In the genomic region with DNA sequence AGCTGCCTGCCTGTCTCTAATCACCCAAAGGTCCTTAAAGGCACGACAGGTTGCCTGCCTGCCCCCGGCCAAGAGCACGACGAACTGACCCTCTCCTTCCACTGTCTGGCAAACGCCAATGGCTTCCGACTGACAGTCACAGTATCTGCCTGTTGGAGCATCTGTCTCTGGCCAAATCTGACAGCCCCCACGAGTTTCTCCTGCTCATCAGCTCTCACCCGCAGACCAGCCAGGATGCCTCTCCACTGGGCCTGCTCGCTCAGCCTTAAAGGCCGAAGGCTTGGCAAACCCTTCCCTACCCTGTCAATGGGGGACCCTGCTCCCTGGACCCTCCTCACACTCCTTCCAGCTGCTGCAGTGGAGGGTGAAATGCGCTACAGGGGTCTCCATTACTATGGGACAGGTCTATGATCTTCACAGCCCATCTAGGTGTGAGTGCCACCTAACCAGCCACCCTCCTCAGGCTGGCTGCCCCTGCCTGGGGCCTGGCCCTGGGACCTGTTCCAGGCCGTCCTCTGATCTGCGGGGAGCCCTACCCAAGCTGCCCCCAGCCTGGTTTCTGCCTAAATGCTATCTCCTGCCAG, we compare ENCODE assay signal across 11 cellular contexts. TPM values are rescaled to one million over a fixed set of nuclear protein-coding genes. Genes with fewer than 3 reads are reported as not detected.
A peak's percentile ranks its signal among the peaks of the same experiment; 100 is the strongest.
DNase-seq lines count a peak whose midpoint lies in the region; ATAC-seq and TF ChIP-seq lines count a peak whose summit lies in the region.
"Had no signal": no experiment of that assay in that cellular context is flagged by ENCODE, and none has a peak within 500 bp of the region (broad histone marks: within the 10 kb centered on the region; RNA-seq: fewer than 3 reads in every experiment).

No MANE protein-coding gene starts in this region.

- no peaks in the 10 kb centered on the region for H3K9me3 Mint-ChIP-seq in activated naive CD4-positive, alpha-beta T cell treated with anti-CD3 and anti-CD28 coated beads for 36 hours
- no peaks in the 10 kb centered on the region for H3K9me3 Mint-ChIP-seq in activated CD8-positive, alpha-beta T cell treated with anti-CD3 and anti-CD28 coated beads for 36 hours
- H3K9me3 Mint-ChIP-seq in type B pancreatic cell, result no peaks in the 10 kb centered on the region

- no peak overlapping the region for H3K9ac ChIP-seq in Karpas-422 (ENCODE audit: low read length)

- no peak for DNase-seq in activated naive CD4-positive, alpha-beta T cell treated with anti-CD3 and anti-CD28 coated beads for 36 hours
- DNase-seq in activated naive CD4-positive, alpha-beta T cell (lab: John Stamatoyannopoulos, UW), result no peak
- DNase-seq in activated CD8-positive, alpha-beta T cell treated with anti-CD3 and anti-CD28 coated beads for 36 hours, result no peak
- DNase-seq in left colon (no peak), type B pancreatic cell (ENCODE audit: extremely low spot score, unreplicated experiment) (no peak), NCI-H524 (lab: John Stamatoyannopoulos, UW) (no peak), Karpas-422 (no peak)
- DNase-seq: kidney, NCI-H2227 treated with DMSO at 0.1 percent for 48 hours had no signal

- CTCF ChIA-PET in activated naive CD4-positive, alpha-beta T cell treated with anti-CD3 and anti-CD28 coated beads for 36 hours (lab: Charles Lee), result no interaction called here
- CTCF ChIA-PET in activated CD8-positive, alpha-beta T cell treated with anti-CD3 and anti-CD28 coated beads for 36 hours (lab: Charles Lee), result interaction anchor here (0.8 kb wide), 1 partner anchor 106 kb away, joined by 3 read pairs; no protein-coding TSS in a partner anchor

- H3K4me1 ChIP-seq in Karpas-422 (ENCODE audit: low read length), result peaks cover 19% of the 10 kb centered on the region

- no peaks in the 10 kb centered on the region for H3K27me3 Mint-ChIP-seq in activated naive CD4-positive, alpha-beta T cell treated with anti-CD3 and anti-CD28 coated beads for 36 hours (ENCODE audit: low read depth)
- no peaks in the 10 kb centered on the region for H3K27me3 Mint-ChIP-seq in activated CD8-positive, alpha-beta T cell treated with anti-CD3 and anti-CD28 coated beads for 36 hours
- H3K27me3 Mint-ChIP-seq in type B pancreatic cell, result no peaks in the 10 kb centered on the region

- H3K9me2 ChIP-seq in Karpas-422 (replicated peaks; ENCODE audit: insufficient read depth, low read length), result no peaks in the 10 kb centered on the region

- H4K20me1 ChIP-seq in Karpas-422 (ENCODE audit: insufficient read depth, low read depth, low read length), result peaks cover 25% of the 10 kb centered on the region

- H3K27ac ChIP-seq in Karpas-422 (ENCODE audit: low read length), result no peak overlapping the region

- intact Hi-C loops in activated naive CD4-positive, alpha-beta T cell treated with anti-CD3 and anti-CD28 coated beads for 36 hours (cut with micrococcal nuclease), result no loop called here
- intact Hi-C loops in activated CD8-positive, alpha-beta T cell treated with anti-CD3 and anti-CD28 coated beads for 36 hours (cut with micrococcal nuclease), result no loop called here
- intact Hi-C loops in left colon (cut with DNase I, micrococcal nuclease), result no loop called here

- H3K4me3 Mint-ChIP-seq in activated naive CD4-positive, alpha-beta T cell treated with anti-CD3 and anti-CD28 coated beads for 36 hours, result no peak overlapping the region
- H3K4me3 Mint-ChIP-seq in activated CD8-positive, alpha-beta T cell treated with anti-CD3 and anti-CD28 coated beads for 36 hours, result no peak overlapping the region
- peak overlapping the region; percentile 65 for H3K4me3 Mint-ChIP-seq in type B pancreatic cell

- H2AFZ ChIP-seq in Karpas-422 (ENCODE audit: low read length), result no peak overlapping the region

- no peak for TF ChIP-seq CTCF in activated CD8-positive, alpha-beta T cell treated with anti-CD3 and anti-CD28 coated beads for 36 hours (IDR thresholded peaks at IDR 0.05)
- no peak for TF ChIP-seq CTCF in type B pancreatic cell (conservative IDR thresholded peaks at IDR 0.05)

- POLR2A ChIA-PET in activated CD8-positive, alpha-beta T cell treated with anti-CD3 and anti-CD28 coated beads for 36 hours (lab: Charles Lee), result interaction anchor here (0.7 to 10.8 kb wide), 11 partner anchors 8 to 280 kb away, joined by 3 to 154 read pairs (median 3); a partner anchor contains a TSS

- ATAC-seq in activated CD8-positive, alpha-beta T cell treated with anti-CD3 and anti-CD28 coated beads for 36 hours, result peak; percentile 3
- ATAC-seq in left colon (peak; percentile 3), HG03520 (IDR thresholded peaks at IDR 0.05; ENCODE audit: unreplicated experiment) (no peak)

- peaks cover 25% of the 10 kb centered on the region for H3K79me2 ChIP-seq in Karpas-422 (ENCODE audit: low read length)

- no peaks in the 10 kb centered on the region for H3K9me3 ChIP-seq in Karpas-422 (ENCODE audit: low read length)

- H3K36me3 ChIP-seq in Karpas-422 (ENCODE audit: insufficient read depth, low read length), result peaks cover 37% of the 10 kb centered on the region

- no peak overlapping the region for H3K4me3 ChIP-seq in Karpas-422 (ENCODE audit: low read length)

- H3K36me3 Mint-ChIP-seq in activated naive CD4-positive, alpha-beta T cell treated with anti-CD3 and anti-CD28 coated beads for 36 hours (ENCODE audit: low read depth), result peaks cover 41% of the 10 kb centered on the region
- peaks cover 40% of the 10 kb centered on the region for H3K36me3 Mint-ChIP-seq in activated CD8-positive, alpha-beta T cell treated with anti-CD3 and anti-CD28 coated beads for 36 hours (ENCODE audit: low read depth)
- H3K36me3 Mint-ChIP-seq in type B pancreatic cell, result peaks cover 13% of the 10 kb centered on the region

- no peaks in the 10 kb centered on the region for H3K27me3 ChIP-seq in Karpas-422 (ENCODE audit: low read length)

- H3K4me1 Mint-ChIP-seq in activated naive CD4-positive, alpha-beta T cell treated with anti-CD3 and anti-CD28 coated beads for 36 hours (ENCODE audit: low read depth), result peaks cover 22% of the 10 kb centered on the region
- H3K4me1 Mint-ChIP-seq in activated CD8-positive, alpha-beta T cell treated with anti-CD3 and anti-CD28 coated beads for 36 hours (ENCODE audit: low read depth), result peaks cover 13% of the 10 kb centered on the region
- peaks cover 12% of the 10 kb centered on the region for H3K4me1 Mint-ChIP-seq in type B pancreatic cell (ENCODE audit: unreplicated experiment)

- H3K4me2 ChIP-seq in Karpas-422 (ENCODE audit: low read depth, low read length, poor library complexity, severe bottlenecking), result no peak overlapping the region

- peak overlapping the region; percentile 50 for H3K27ac Mint-ChIP-seq in activated naive CD4-positive, alpha-beta T cell treated with anti-CD3 and anti-CD28 coated beads for 36 hours
- H3K27ac Mint-ChIP-seq in activated CD8-positive, alpha-beta T cell treated with anti-CD3 and anti-CD28 coated beads for 36 hours, result peak overlapping the region; percentile 3
- H3K27ac Mint-ChIP-seq in type B pancreatic cell, result peak overlapping the region; percentile 82

RNA-seq across cellular contexts. Expression of a gene that starts 0.9 kb away (rescaled TPM):
- 1 to 10 TPM; 2.0 TPM for total RNA-seq in activated naive CD4-positive, alpha-beta T cell treated with anti-CD3 and anti-CD28 coated beads for 36 hours
- 1 to 10 TPM; 3.8 to 4.7 TPM for total RNA-seq in activated CD8-positive, alpha-beta T cell treated with anti-CD3 and anti-CD28 coated beads for 36 hours
- total RNA-seq in left colon (100 to 1,000 TPM; 180 to 247 TPM), type B pancreatic cell (ENCODE audit: low replicate concordance) (6.1 and 8.1 TPM in 2 replicates)
- 1.0 and 1.2 TPM in 2 replicates for total RNA-seq in Karpas-422 (2014; rRNA removed; shearing (Covaris generic); ENCODE audit: low replicate concordance)
- total RNA-seq: cerebellum had no signal

RNA-seq across cellular contexts. Expression of a gene that starts 5.0 kb away (rescaled TPM):
- total RNA-seq in activated naive CD4-positive, alpha-beta T cell treated with anti-CD3 and anti-CD28 coated beads for 36 hours, result 1,000 to 10,000 TPM; 2,373 to 2,473 TPM
- total RNA-seq in activated CD8-positive, alpha-beta T cell treated with anti-CD3 and anti-CD28 coated beads for 36 hours, result 1,000 to 10,000 TPM; 2,304 to 2,324 TPM
- total RNA-seq in left colon (1,000 to 10,000 TPM; 1,328 to 1,333 TPM), type B pancreatic cell (ENCODE audit: low replicate concordance) (1,623 and 1,815 TPM in 2 replicates)
- total RNA-seq in Karpas-422 (2014; rRNA removed; shearing (Covaris generic); ENCODE audit: low replicate concordance), result 3,031 and 4,148 TPM in 2 replicates

RNA-seq across cellular contexts. Expression of a gene that starts 5.4 kb away (rescaled TPM):
- 10 to 100 TPM; 20.1 to 20.6 TPM for total RNA-seq in activated naive CD4-positive, alpha-beta T cell treated with anti-CD3 and anti-CD28 coated beads for 36 hours
- 10 to 100 TPM; 22.3 to 22.9 TPM for total RNA-seq in activated CD8-positive, alpha-beta T cell treated with anti-CD3 and anti-CD28 coated beads for 36 hours
- total RNA-seq in left colon, result 10 to 100 TPM; 45.1 to 51.0 TPM
- 44.0 and 47.1 TPM in 2 replicates for total RNA-seq in type B pancreatic cell (ENCODE audit: low replicate concordance)
- 23.0 and 30.6 TPM in 2 replicates for total RNA-seq in Karpas-422 (2014; rRNA removed; shearing (Covaris generic); ENCODE audit: low replicate concordance)

RNA-seq across cellular contexts. Expression of a gene that starts 7.4 kb away (rescaled TPM):
- total RNA-seq in activated naive CD4-positive, alpha-beta T cell treated with anti-CD3 and anti-CD28 coated beads for 36 hours, result not detected
- not detected for total RNA-seq in activated CD8-positive, alpha-beta T cell treated with anti-CD3 and anti-CD28 coated beads for 36 hours
- total RNA-seq in left colon, result not detected
- total RNA-seq in type B pancreatic cell (ENCODE audit: low replicate concordance), result not detected in 2 replicates
- not detected in 2 replicates for total RNA-seq in Karpas-422 (2014; rRNA removed; shearing (Covaris generic); ENCODE audit: low replicate concordance)
- total RNA-seq: cerebellum, kidney had no signal

RNA-seq across cellular contexts. Expression of a gene that starts 23.2 kb away (rescaled TPM):
- total RNA-seq in activated naive CD4-positive, alpha-beta T cell treated with anti-CD3 and anti-CD28 coated beads for 36 hours, result 1 to 10 TPM; 7.8 to 9.7 TPM
- 10 to 100 TPM; 10.8 to 13.1 TPM for total RNA-seq in activated CD8-positive, alpha-beta T cell treated with anti-CD3 and anti-CD28 coated beads for 36 hours
- total RNA-seq in left colon, result 10 to 100 TPM in 1 of 2 donors, 1 to 10 TPM in 1; 6.9 to 14.6 TPM
- total RNA-seq in type B pancreatic cell (ENCODE audit: low replicate concordance), result 24.5 and 31.5 TPM in 2 replicates
- 8.5 and 16.4 TPM in 2 replicates for total RNA-seq in Karpas-422 (2014; rRNA removed; shearing (Covaris generic); ENCODE audit: low replicate concordance)

Comparison
In these comparisons a context has a peak if more than half of its experiments do, and no peak if none do; other contexts are left out.
1. H3K27ac Mint-ChIP-seq: peak in every context shown above with its lines; median percentile 82 in type B pancreatic cell; 50 in activated naive CD4-positive, alpha-beta T cell treated with anti-CD3 and anti-CD28 coated beads for 36 hours; 3 in activated CD8-positive, alpha-beta T cell treated with anti-CD3 and anti-CD28 coated beads for 36 hours.
2. RNA of a gene that starts 0.9 kb away (total RNA-seq): 180 to 247 TPM in left colon; 6.1 to 8.1 TPM in type B pancreatic cell, 3.8 to 4.7 TPM in activated CD8-positive, alpha-beta T cell treated with anti-CD3 and anti-CD28 coated beads for 36 hours, 2.0 TPM in activated naive CD4-positive, alpha-beta T cell treated with anti-CD3 and anti-CD28 coated beads for 36 hours and 1.0 to 1.2 TPM in Karpas-422; every median in the first group is over 10 times any median in the second.